Comparison of ENCODE assay signal across 8 cellular contexts in genomic region chr1:42456754-42457089, GRCh38. TPM values are rescaled to one million over a fixed set of nuclear protein-coding genes. Genes with fewer than 3 reads are reported as not detected.
DNase-seq lines count a peak whose midpoint lies in the region; ATAC-seq lines count a peak whose summit lies in the region.

No MANE protein-coding gene starts in this region.

- H2BK120ac ChIP-seq in mesenchymal stem cell (ENCODE audit: low read depth, low read length) = peak overlapping the region; percentile 95

- H2BK12ac ChIP-seq in mesenchymal stem cell (ENCODE audit: low read length in 2 of 2) = peak overlapping the region in 1 of 2 experiments; percentile 63

- peaks cover 0 to 36% of the 10 kb centered on the region in 2 experiments for H3K36me3 ChIP-seq in mesenchymal stem cell (ENCODE audit: control insufficient read depth in 1 of 2, insufficient read depth in 2 of 2, low read depth in 1 of 2, low read length in 2 of 2)

- peak overlapping the region; percentile 99 for H3K4ac ChIP-seq in mesenchymal stem cell (ENCODE audit: low read depth in 1 of 2, low read length in 2 of 2)

- DNase-seq in NK-92 treated with Interleukin-12 subunit alpha and Interleukin-12 subunit beta, amount 100 ng/mL, for 24 hours (lab: John Stamatoyannopoulos, UW) = peak; percentile 62
- DNase-seq in NK-92 (lab: John Stamatoyannopoulos, UW; ENCODE audit: unreplicated experiment) (no peak), NCI-H2029 (lab: John Stamatoyannopoulos, UW) (peak; percentile 88), mesenchymal stem cell (peak; percentile 75)
- peak; percentile 46 to 57 for DNase-seq in activated CD4-positive, alpha-beta T cell treated with anti-CD3 and anti-CD28 coated beads for 4 hours
- peak; percentile 33 for DNase-seq in effector CD8-positive, alpha-beta T cell (lab: John Stamatoyannopoulos, UW)
- peak; percentile 33 to 34 for DNase-seq in stimulated activated CD8-positive, alpha-beta memory T cell treated with anti-CD3 and anti-CD28 coated beads, Interleukin-15, amount 100 ng/mL, for 48 hours (ENCODE audit: low read depth in 2 of 2)

- H3K4me2 ChIP-seq in mesenchymal stem cell (ENCODE audit: low read length, poor library complexity, severe bottlenecking) = peak overlapping the region; percentile 78

- peak overlapping the region; percentile 98 for H2AFZ ChIP-seq in mesenchymal stem cell (ENCODE audit: low read depth, low read length)

- H3K27ac ChIP-seq in mesenchymal stem cell (ENCODE audit: low read length, poor library complexity, severe bottlenecking) = peak overlapping the region; percentile 91

- H3K9ac ChIP-seq in mesenchymal stem cell (ENCODE audit: low read length) = peak overlapping the region; percentile 96

- H3K23ac ChIP-seq in mesenchymal stem cell (ENCODE audit: low read length in 2 of 2) = peak overlapping the region in 1 of 2 experiments; percentile 20

- H2BK15ac ChIP-seq in mesenchymal stem cell (ENCODE audit: low read depth, poor library complexity, severe bottlenecking) = peak overlapping the region; percentile 98

- peak overlapping the region; percentile 89 for H2BK5ac ChIP-seq in mesenchymal stem cell (ENCODE audit: low read depth, low read length, poor library complexity, severe bottlenecking)

- H3K4me3 ChIP-seq in mesenchymal stem cell (ENCODE audit: insufficient read depth in 1 of 2, low read depth in 1 of 2, low read length in 2 of 2) = peak overlapping the region; percentile 88 to 94

- peaks cover 18% of the 10 kb centered on the region for H3K79me1 ChIP-seq in mesenchymal stem cell (replicated peaks; ENCODE audit: low read length, poor library complexity, severe bottlenecking)

- no peaks in the 10 kb centered on the region for H3K27me3 ChIP-seq in mesenchymal stem cell (ENCODE audit: control insufficient read depth in 1 of 2, insufficient read depth in 1 of 2, low read length in 2 of 2)

- H2AK5ac ChIP-seq in mesenchymal stem cell (ENCODE audit: low read length, severe bottlenecking) = peak overlapping the region; percentile 31

- peak overlapping the region; percentile 93 to 100 for H3K18ac ChIP-seq in mesenchymal stem cell (ENCODE audit: low read depth in 1 of 2, low read length in 2 of 2)

- H3K4me1 ChIP-seq in mesenchymal stem cell (ENCODE audit: control insufficient read depth, insufficient read depth, low read depth, low read length) = peaks cover 8% of the 10 kb centered on the region

- peak; percentile 50 for ATAC-seq in HG02798 (IDR thresholded peaks at IDR 0.05; ENCODE audit: poor library complexity, unreplicated experiment)

- no peaks in the 10 kb centered on the region for H3K9me3 ChIP-seq in mesenchymal stem cell (ENCODE audit: control insufficient read depth, low read length)

- H4K8ac ChIP-seq in mesenchymal stem cell (ENCODE audit: low read length) = peak overlapping the region; percentile 99

- WGBS in mesenchymal stem cell = 3% methylated on average over 23 of the region's 23 CpGs

- H3K14ac ChIP-seq in mesenchymal stem cell (ENCODE audit: low read length in 2 of 2) = peak overlapping the region; percentile 47 to 96

- H4K91ac ChIP-seq in mesenchymal stem cell (ENCODE audit: low read length) = peak overlapping the region; percentile 98

RNA-seq across cellular contexts. Expression of gene PPCS, which starts 0.4 kb away (rescaled TPM):
- polyA plus RNA-seq in mesenchymal stem cell (2013, experiment 1 of 2) = 47.2 TPM
- 48.3 TPM for polyA plus RNA-seq in mesenchymal stem cell (2013, experiment 2 of 2)

RNA-seq across cellular contexts. Expression of gene ZMYND12, which starts 0.9 kb away (rescaled TPM):
- 0.06 TPM for polyA plus RNA-seq in mesenchymal stem cell (2013, experiment 1 of 2)
- 0.04 TPM for polyA plus RNA-seq in mesenchymal stem cell (2013, experiment 2 of 2)

RNA-seq across cellular contexts. Expression of gene CCDC30, which starts 6.4 kb away (rescaled TPM):
- 1.5 TPM for polyA plus RNA-seq in mesenchymal stem cell (2013, experiment 1 of 2)
- polyA plus RNA-seq in mesenchymal stem cell (2013, experiment 2 of 2) = 2.5 TPM
